ENCODE assay signal across 8 cellular contexts in genomic region chr6:149320016-149320415, GRCh38. TPM values are rescaled to one million over a fixed set of nuclear protein-coding genes. Genes with fewer than 3 reads are reported as not detected.
DNase-seq lines count a peak whose midpoint lies in the region; ATAC-seq, FAIRE-seq and TF ChIP-seq lines count a peak whose summit lies in the region.
"Not testable (repeated sequence)": the region's sequence is repeated elsewhere in the genome, so short reads cannot be mapped to it uniquely, and the experiment has no call there.

No MANE protein-coding gene starts in this region.

- not testable (repeated sequence) for TF ChIP-seq CTCF in IMR-90 (conservative IDR thresholded peaks at IDR 0.05; ENCODE audit: low read depth, low read length); coronary artery (IDR thresholded peaks at IDR 0.05); keratinocyte (optimal IDR thresholded peaks at IDR 0.05 in 1 of 3, IDR thresholded peaks at IDR 0.05 in 1 of 3, conservative IDR thresholded peaks at IDR 0.05 in 1 of 3; ENCODE audit: extremely low read depth in 1 of 3, insufficient read depth in 2 of 3, low read length in 3 of 3)

- H4K20me1 ChIP-seq in BLaER1 (peaks cover 67% of the 10 kb centered on the region), IMR-90 (ENCODE audit: insufficient read depth, low read length) (peaks cover 61% of the 10 kb centered on the region)
- not testable (repeated sequence) for H4K20me1 ChIP-seq in keratinocyte (ENCODE audit: control insufficient read depth, extremely low read depth, insufficient read depth, low read length)

- H3K27ac ChIP-seq in BLaER1; IMR-90 (ENCODE audit: insufficient read depth, low read length); coronary artery: not testable (repeated sequence)
- H3K27ac ChIP-seq in keratinocyte (ENCODE audit: control insufficient read depth, insufficient read depth, low read length): peak overlapping the region; percentile 60

- H3K23ac ChIP-seq in IMR-90 (ENCODE audit: low read depth, low read length): not testable (repeated sequence)

- not testable (repeated sequence) for TF ChIP-seq POLR2A in IMR-90 (IDR thresholded peaks at IDR 0.05; ENCODE audit: low read depth, low read length)

- H3K56ac ChIP-seq in IMR-90 (ENCODE audit: extremely low read depth, insufficient read depth, low read length): not testable (repeated sequence)

- H2BK15ac ChIP-seq in IMR-90 (ENCODE audit: low read depth, low read length): not testable (repeated sequence)

- in situ Hi-C loops in IMR-90 (cut with MboI; ENCODE audit: low sequenced_read_pairs): not testable (repeated sequence)

- H2AFZ ChIP-seq in IMR-90 (replicated peaks; ENCODE audit: low read length, poor library complexity); keratinocyte (ENCODE audit: control insufficient read depth, low read length); neuron (ENCODE audit: low read depth, low read length): not testable (repeated sequence)

- not testable (repeated sequence) for H2BK5ac ChIP-seq in IMR-90 (ENCODE audit: low read depth, low read length, poor library complexity, severe bottlenecking)

- 0 out of 2 replicates have a peak overlapping the region, but pooled peaks have one; percentile 97 for H3K9ac ChIP-seq in BLaER1
- H3K9ac ChIP-seq in IMR-90 (ENCODE audit: low read depth, low read length); keratinocyte (ENCODE audit: control insufficient read depth, extremely low read depth, insufficient read depth, low read length): not testable (repeated sequence)

- not testable (repeated sequence) for ATAC-seq in IMR-90 (ENCODE audit: low read depth)

- dilution Hi-C loops in IMR-90 (cut with HindIII; ENCODE audit: low sequenced_read_pairs, unreplicated experiment); keratinocyte (cut with MboI; ENCODE audit: extremely low pct_ligation_motif_present, low sequenced_read_pairs): not testable (repeated sequence)

- WGBS in IMR-90 (ENCODE audit: extremely low coverage in 2 of 2, insufficient read length in 1 of 2), 2 experiments: no CpG with 5 or more reads among the region's 10 CpGs

- POLR2A ChIA-PET in IMR-90 (lab: Charles Lee; ENCODE audit: unreplicated experiment): not testable (repeated sequence)

- H3K4me3 ChIP-seq in BLaER1: peak overlapping the region; percentile 95; the same call in 1 of the 2 replicates
- not testable (repeated sequence) for H3K4me3 ChIP-seq in IMR-90 (ENCODE audit: insufficient read depth, low read depth, low read length); keratinocyte (ENCODE audit: control insufficient read depth in 2 of 3, extremely low read depth in 1 of 3, insufficient read depth in 2 of 3, low read depth in 1 of 3, low read length in 3 of 3)
- H3K4me3 ChIP-seq in coronary artery: peak overlapping the region; percentile 97
- peak overlapping the region; percentile 59 for H3K4me3 ChIP-seq in neuron (ENCODE audit: low read length)

- not testable (repeated sequence) for FAIRE-seq in keratinocyte (lab: Jason Lieb, UNC)

- H3K4me2 ChIP-seq in BLaER1 (peak overlapping the region; percentile 93), IMR-90 (ENCODE audit: low read depth, low read length) (peak overlapping the region; percentile 100), keratinocyte (ENCODE audit: control insufficient read depth, extremely low read depth, insufficient read depth, low read depth, low read length) (peak overlapping the region; percentile 32)

- TF ChIP-seq RAD21 in IMR-90 (IDR thresholded peaks at IDR 0.05; ENCODE audit: low read length): not testable (repeated sequence)

- H2AK5ac ChIP-seq in IMR-90 (ENCODE audit: low read depth, low read length): not testable (repeated sequence)

- intact Hi-C loops in IMR-90 (cut with micrococcal nuclease): not testable (repeated sequence)

- not testable (repeated sequence) for H3K9me3 ChIP-seq in BLaER1; IMR-90 (ENCODE audit: control insufficient read depth, insufficient read depth, low read length); keratinocyte (ENCODE audit: control insufficient read depth, low read depth, low read length); neuron (ENCODE audit: low read length)

- not testable (repeated sequence) for BruUV-seq in IMR-90 (replicated peaks; lab: Mats Ljungman, UMichigan)

- not testable (repeated sequence) for H2AK9ac ChIP-seq in IMR-90 (replicated peaks; ENCODE audit: low read depth, low read length, poor library complexity)

- H3K14ac ChIP-seq in IMR-90 (replicated peaks; ENCODE audit: low read depth, low read length): not testable (repeated sequence)

- peaks cover 71% of the 10 kb centered on the region for H3K79me2 ChIP-seq in keratinocyte (ENCODE audit: control insufficient read depth, insufficient read depth, low read length)

- not testable (repeated sequence) for H4K91ac ChIP-seq in IMR-90 (ENCODE audit: insufficient read depth, low read depth, low read length)

- H3K4ac ChIP-seq in IMR-90 (ENCODE audit: low read depth, low read length): not testable (repeated sequence)

- not testable (repeated sequence) for H3K18ac ChIP-seq in IMR-90 (ENCODE audit: low read depth, low read length)

- not testable (repeated sequence) for H2BK120ac ChIP-seq in IMR-90 (ENCODE audit: low read depth, low read length)

- H3K4me1 ChIP-seq in BLaER1 (peaks cover 50% of the 10 kb centered on the region), keratinocyte (ENCODE audit: control insufficient read depth, extremely low read depth, insufficient read depth, low read length) (peaks cover 12% of the 10 kb centered on the region), neuron (ENCODE audit: insufficient read depth, low read length) (peaks cover 56% of the 10 kb centered on the region)
- not testable (repeated sequence) for H3K4me1 ChIP-seq in IMR-90 (ENCODE audit: control insufficient read depth, insufficient read depth, low read length)

- H4K8ac ChIP-seq in IMR-90 (ENCODE audit: low read depth in 2 of 2, low read length in 2 of 2): not testable (repeated sequence)

- H4K5ac ChIP-seq in IMR-90 (ENCODE audit: low read depth, low read length): not testable (repeated sequence)

- not testable (repeated sequence) for H3K36me3 ChIP-seq in BLaER1; IMR-90 (ENCODE audit: control insufficient read depth, insufficient read depth, low read length); keratinocyte (ENCODE audit: control insufficient read depth in 2 of 2, extremely low read depth in 1 of 2, insufficient read depth in 2 of 2, low read length in 2 of 2); neuron (ENCODE audit: insufficient read depth, low read length)

- not testable (repeated sequence) for H2BK20ac ChIP-seq in IMR-90 (ENCODE audit: low read depth, low read length)

- CTCF ChIA-PET in IMR-90 (lab: Yijun Ruan, JAX): not testable (repeated sequence)

- not testable (repeated sequence) for H3K9me1 ChIP-seq in IMR-90 (ENCODE audit: insufficient read depth, low read length); keratinocyte (ENCODE audit: control insufficient read depth, extremely low read depth, insufficient read depth, low read length)

- H3K79me1 ChIP-seq in IMR-90 (ENCODE audit: low read depth in 1 of 2, low read length in 2 of 2): peaks cover 0 to 42% of the 10 kb centered on the region in 2 experiments; a peak in 3 of 4 replicates

- H3K27me3 ChIP-seq in BLaER1; IMR-90 (ENCODE audit: control insufficient read depth, insufficient read depth, low read length); keratinocyte (ENCODE audit: control insufficient read depth, extremely low read depth, insufficient read depth, low read length); neuron (ENCODE audit: insufficient read depth, low read length): not testable (repeated sequence)

- not testable (repeated sequence) for DNase-seq in IMR-90; coronary artery (ENCODE audit: low spot score); keratinocyte (ENCODE audit: low read depth, low spot score)
- peak; percentile 53 for DNase-seq in activated CD4-positive, CD25-positive, alpha-beta regulatory T cell treated with anti-CD3 and anti-CD28 coated beads, Interleukin-2, amount 50 U/mL, for 72 hours
- DNase-seq in activated naive CD4-positive, alpha-beta T cell treated with Interleukin-2 at 50 U/mL for 16 hours: peak; percentile 40
- peak; percentile 58 for DNase-seq in stimulated activated CD8-positive, alpha-beta memory T cell treated with anti-CD3 and anti-CD28 coated beads, Interleukin-4, amount 100 ng/mL, for 48 hours

RNA-seq across cellular contexts. Expression of gene TAB2, which starts 2.5 kb away (rescaled TPM):
- 20.8 and 21.4 TPM in 2 replicates for total RNA-seq in IMR-90 (2012; rRNA removed)
- 23.9 and 25.3 TPM in 2 replicates for polyA plus RNA-seq in IMR-90 (2012; rRNA removed)
- 6.5 and 6.6 TPM in 2 replicates for polyA plus RNA-seq in IMR-90 (2012; cell fraction: cytosol; rRNA removed)
- 2.6 and 21.6 TPM in 2 replicates for polyA plus RNA-seq in IMR-90 (2012; cell fraction: nucleus; rRNA removed; ENCODE audit: low replicate concordance)
- 39.9 to 47.5 TPM (median 39.9 TPM) in 3 replicates for polyA plus RNA-seq in keratinocyte
- polyA plus RNA-seq in keratinocyte (2011; ENCODE audit: low read depth): 90.6 TPM
- 32.3 and 78.4 TPM in 2 replicates for polyA plus RNA-seq in keratinocyte (2011; cell fraction: cytosol; rRNA removed)
- polyA plus RNA-seq in keratinocyte (2011; cell fraction: nucleus; rRNA removed): 41.0 and 47.4 TPM in 2 replicates
- polyA plus RNA-seq in keratinocyte (2012; ENCODE audit: low replicate concordance): 29.9 and 35.6 TPM in 2 replicates
- polyA minus RNA-seq in keratinocyte: 17.6 to 69.7 TPM (median 56.0 TPM) in 3 replicates
- 33.8 TPM for polyA minus RNA-seq in keratinocyte (2011; cell fraction: cytosol; rRNA and poly(A)+ RNA removed)
- 23.0 and 45.7 TPM in 2 replicates for polyA minus RNA-seq in keratinocyte (2011; cell fraction: nucleus; rRNA and poly(A)+ RNA removed)

Comparison
In these comparisons a context has a peak if more than half of its experiments do, and no peak if none do; other contexts are left out.
1. H3K4me2 ChIP-seq: peak in every context shown above with its lines; median percentile 100 in IMR-90; 93 in BLaER1; 32 in keratinocyte.